ENCODE assay signal across 19 cellular contexts in genomic region chr10:1538531-1539061, GRCh38.
DNase-seq lines count a peak whose midpoint lies in the region; ATAC-seq, FAIRE-seq and TF ChIP-seq lines count a peak whose summit lies in the region.
"Had no signal": no experiment of that assay in that cellular context is flagged by ENCODE, and none has a peak within 500 bp of the region (broad histone marks: within the 10 kb centered on the region; RNA-seq: fewer than 3 reads in every experiment).

No MANE protein-coding gene starts in this region.

- peaks cover 8% of the 10 kb centered on the region for H3K9me3 Mint-ChIP-seq in neural progenitor cell
- H3K9me3 Mint-ChIP-seq in stimulated activated effector memory CD8-positive, alpha-beta T cell treated with anti-CD3 and anti-CD28 coated beads, Interleukin-12 subunit alpha, Interleukin-12 subunit beta, amount 100 ng/mL, for 72 hours: no peaks in the 10 kb centered on the region
- H3K9me3 Mint-ChIP-seq: CD4-positive, alpha-beta T cell had no signal

- H3K36me3 ChIP-seq in HepG2 (replicated peaks in 1 of 2; ENCODE audit: control insufficient read depth in 1 of 2, insufficient read depth in 2 of 2, low read length in 2 of 2): no peaks in the 10 kb centered on the region
- H3K36me3 ChIP-seq in neural progenitor cell: no peaks in the 10 kb centered on the region
- no peaks in the 10 kb centered on the region for H3K36me3 ChIP-seq in testis (ENCODE audit: low read depth, missing control alignments)
- H3K36me3 ChIP-seq: Peyer's patch had no signal

- BruUV-seq in HepG2 (replicated peaks; lab: Mats Ljungman, UMichigan): no TSS peak

- POLR2A ChIA-PET in HepG2 (lab: Yijun Ruan, JAX): no interaction called here

- peaks cover 2 to 31% of the 10 kb centered on the region in 2 experiments; a peak in 3 of 5 replicates for H3K27me3 ChIP-seq in HepG2 (ENCODE audit: control insufficient read depth in 1 of 2, insufficient read depth in 2 of 2, low read length in 2 of 2)
- no peaks in the 10 kb centered on the region for H3K27me3 ChIP-seq in neural progenitor cell
- H3K27me3 ChIP-seq in testis: no peaks in the 10 kb centered on the region
- H3K27me3 ChIP-seq: Peyer's patch had no signal

- FAIRE-seq in HepG2 (lab: Jason Lieb, UNC): no peak

- H3K36me3 Mint-ChIP-seq in neural progenitor cell: no peaks in the 10 kb centered on the region
- H3K36me3 Mint-ChIP-seq in stimulated activated effector memory CD8-positive, alpha-beta T cell treated with anti-CD3 and anti-CD28 coated beads, Interleukin-12 subunit alpha, Interleukin-12 subunit beta, amount 100 ng/mL, for 72 hours: no peaks in the 10 kb centered on the region

- ATAC-seq in HepG2 (peak; percentile 80), GM21723 (IDR thresholded peaks at IDR 0.05; ENCODE audit: unreplicated experiment) (no peak)
- peak; percentile 42 for ATAC-seq in stimulated activated effector memory CD8-positive, alpha-beta T cell treated with anti-CD3 and anti-CD28 coated beads, Interleukin-12 subunit alpha, Interleukin-12 subunit beta, amount 100 ng/mL, for 72 hours
- ATAC-seq: HCT116, Right ventricle myocardium inferior had no signal

- no peak overlapping the region for H3K27ac ChIP-seq in HepG2 (ENCODE audit: extremely low read length, insufficient read depth, low read length)
- H3K27ac ChIP-seq in neural progenitor cell: no peak overlapping the region
- no peak overlapping the region for H3K27ac ChIP-seq in testis
- H3K27ac ChIP-seq: Peyer's patch, SK-N-MC had no signal

- H4K20me1 ChIP-seq in HepG2 (ENCODE audit: insufficient read depth, low read length): no peaks in the 10 kb centered on the region
- H4K20me1 ChIP-seq in neural progenitor cell (ENCODE audit: low read depth): no peaks in the 10 kb centered on the region

- H3K79me2 ChIP-seq in HepG2 (ENCODE audit: insufficient read depth, low read length) (no peaks in the 10 kb centered on the region), neural progenitor cell (ENCODE audit: low read depth) (no peaks in the 10 kb centered on the region)

- no peaks in the 10 kb centered on the region for H3K4me1 ChIP-seq in HepG2 (ENCODE audit: insufficient read depth, low read length)
- no peaks in the 10 kb centered on the region for H3K4me1 ChIP-seq in neural progenitor cell
- H3K4me1 ChIP-seq in testis: no peaks in the 10 kb centered on the region
- H3K4me1 ChIP-seq: Peyer's patch had no signal

- CTCF ChIA-PET in HepG2 (lab: Yijun Ruan, JAX; ENCODE audit: low intra/inter-chr PET ratio, low total read pairs): no interaction called here

- H3K4me2 ChIP-seq in HepG2 (ENCODE audit: low read depth, low read length) (no peak overlapping the region), neural progenitor cell (no peak overlapping the region)

- WGBS in HepG2 (ENCODE audit: low lambda C conversion rate): 8% methylated on average over 2 of the region's 20 CpGs
- 79% methylated on average over 14 to 20 of the region's 20 CpGs for WGBS in testis, 2 donors

- H2AFZ ChIP-seq in HepG2 (ENCODE audit: low read length) (no peak overlapping the region), neural progenitor cell (replicated peaks) (no peak overlapping the region)

- H3K9ac ChIP-seq in HepG2 (ENCODE audit: insufficient read depth, low read depth, low read length): no peak overlapping the region
- no peak overlapping the region for H3K9ac ChIP-seq in neural progenitor cell

- TF ChIP-seq EP300 in HepG2 (IDR thresholded peaks at IDR 0.05; ENCODE audit: low read depth in 2 of 2, low read length in 2 of 2): no peak
- TF ChIP-seq EP300 in HepG2 (CRISPR knock-in tag; IDR thresholded peaks at IDR 0.05; ENCODE audit: borderline replicate concordance): no peak

- H3K4me3 ChIP-seq in HepG2 (replicated peaks in 1 of 3; ENCODE audit: insufficient read depth in 1 of 3, low read depth in 2 of 3, low read length in 3 of 3) (no peak overlapping the region), neural progenitor cell (no peak overlapping the region), testis (no peak overlapping the region)
- H3K4me3 ChIP-seq: Peyer's patch, SK-N-MC had no signal

- no peak for TF ChIP-seq POLR2A in HepG2 (IDR thresholded peaks at IDR 0.05; ENCODE audit: insufficient read depth in 1 of 2, low read depth in 2 of 2, low read length in 2 of 2)
- no peak for TF ChIP-seq POLR2A in testis (IDR thresholded peaks at IDR 0.05)

- H3K4me3 Mint-ChIP-seq in neural progenitor cell: no peak overlapping the region
- no peak overlapping the region for H3K4me3 Mint-ChIP-seq in stimulated activated effector memory CD8-positive, alpha-beta T cell treated with anti-CD3 and anti-CD28 coated beads, Interleukin-12 subunit alpha, Interleukin-12 subunit beta, amount 100 ng/mL, for 72 hours
- H3K4me3 Mint-ChIP-seq: B cell; CD4-positive, alpha-beta T cell had no signal

- no peaks in the 10 kb centered on the region for H3K27me3 Mint-ChIP-seq in neural progenitor cell (ENCODE audit: insufficient read depth, low read depth)

- peak; percentile 2 for DNase-seq in SK-MEL-5 (ENCODE audit: low read depth, low spot score)
- DNase-seq in HepG2 (ENCODE audit: low spot score): no peak
- no peak for DNase-seq in neural progenitor cell (ENCODE audit: low spot score)
- DNase-seq in stimulated activated effector memory CD8-positive, alpha-beta T cell treated with anti-CD3 and anti-CD28 coated beads, Interleukin-12 subunit alpha, Interleukin-12 subunit beta, amount 100 ng/mL, for 72 hours (ENCODE audit: low spot score in 2 of 2): no peak
- DNase-seq in C1 segment of cervical spinal cord (lab: John Stamatoyannopoulos, UW): no peak
- no peak for DNase-seq in testis
- DNase-seq in activated CD4-positive, alpha-beta T cell treated with anti-CD3 and anti-CD28 coated beads, Interleukin-2, amount 50 U/mL, for 1 hour: no peak
- DNase-seq: CD4-positive, alpha-beta T cell; KBM-7; NCI-H1417 treated with DMSO at 0.1 percent for 48 hours; NCI-H1930; NCI-H510A treated with DMSO at 0.1 percent for 48 hours; NCI-H82 had no signal

- H3K27ac Mint-ChIP-seq in neural progenitor cell: peak overlapping the region; percentile 16
- no peak overlapping the region for H3K27ac Mint-ChIP-seq in stimulated activated effector memory CD8-positive, alpha-beta T cell treated with anti-CD3 and anti-CD28 coated beads, Interleukin-12 subunit alpha, Interleukin-12 subunit beta, amount 100 ng/mL, for 72 hours
- H3K27ac Mint-ChIP-seq: B cell; CD4-positive, alpha-beta T cell had no signal

- no peak for TF ChIP-seq RAD21 in HepG2 (CRISPR knock-in tag; IDR thresholded peaks at IDR 0.05)

- H3F3A ChIP-seq in neural progenitor cell (ENCODE audit: low read depth): no peaks in the 10 kb centered on the region

- no peaks in the 10 kb centered on the region for H3K4me1 Mint-ChIP-seq in neural progenitor cell
- no peaks in the 10 kb centered on the region for H3K4me1 Mint-ChIP-seq in stimulated activated effector memory CD8-positive, alpha-beta T cell treated with anti-CD3 and anti-CD28 coated beads, Interleukin-12 subunit alpha, Interleukin-12 subunit beta, amount 100 ng/mL, for 72 hours
- H3K4me1 Mint-ChIP-seq: B cell had no signal

- TF ChIP-seq CTCF in HepG2 (CRISPR knock-in tag; IDR thresholded peaks at IDR 0.05) (no peak), neural progenitor cell (IDR thresholded peaks at IDR 0.05) (no peak), testis (IDR thresholded peaks at IDR 0.05) (no peak)

- intact Hi-C loops in HepG2 (cut with micrococcal nuclease; ENCODE audit: unreplicated experiment) (no loop called here), testis (cut with DNase I; ENCODE audit: low total_unique reads) (no loop called here)

- in situ Hi-C loops in SK-MEL-5 (cut with HindIII; ENCODE audit: low pct_unique_long_range_greater_than_20kb, low sequenced_read_pairs) (no loop called here), HepG2 (cut with HindIII; ENCODE audit: extremely low pct_ligation_motif_present, low pct_unique_long_range_greater_than_20kb) (no loop called here)

- H3K9me3 ChIP-seq in HepG2 (ENCODE audit: low read length) (no peaks in the 10 kb centered on the region), neural progenitor cell (ENCODE audit: low read depth) (no peaks in the 10 kb centered on the region), testis (no peaks in the 10 kb centered on the region)
- H3K9me3 ChIP-seq: Peyer's patch had no signal

TF ChIP-seq in HepG2, 621 proteins besides CTCF, POLR2A, EP300 and RAD21 (continues in another document):
- no peak for TF ChIP-seq ZNF781 (CRISPR knock-in tag; IDR thresholded peaks at IDR 0.05; ENCODE audit: borderline replicate concordance, not compliant biosample characterization)
- no peak for TF ChIP-seq ZBTB43 (CRISPR knock-in tag; conservative IDR thresholded peaks at IDR 0.05)
- no peak for TF ChIP-seq HNRNPL (IDR thresholded peaks at IDR 0.05; ENCODE audit: low read depth, low read length)
- TF ChIP-seq ZBTB44 (CRISPR knock-in tag; IDR thresholded peaks at IDR 0.05): no peak
- TF ChIP-seq CREM (IDR thresholded peaks at IDR 0.05): no peak
- no peak for TF ChIP-seq CREM (CRISPR knock-in tag; IDR thresholded peaks at IDR 0.05)
- no peak for TF ChIP-seq ZNF101 (CRISPR knock-in tag; IDR thresholded peaks at IDR 0.05; ENCODE audit: borderline replicate concordance, low read depth)
